In the genomic region with DNA sequence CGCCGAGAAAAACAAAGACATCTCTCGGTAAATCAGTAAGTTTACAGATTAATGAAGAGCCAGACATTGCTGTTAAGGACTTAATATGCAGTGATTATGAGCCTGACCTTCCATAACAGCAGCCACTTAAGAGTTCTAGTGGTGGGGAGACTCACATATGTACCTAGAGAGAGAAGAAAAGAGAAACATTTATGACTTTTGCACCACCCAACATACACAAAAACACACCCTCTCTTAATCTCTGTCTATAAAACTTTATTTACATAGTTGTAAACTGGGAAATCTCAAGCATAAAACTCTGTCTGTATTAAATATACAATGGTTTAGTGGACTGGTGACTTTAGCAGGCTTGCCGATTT, we compare ENCODE assay signal across 21 cellular contexts.
"Had no signal": no experiment of that assay in that cellular context is flagged by ENCODE, and none has a peak within 500 bp of the region (broad histone marks: within the 10 kb centered on the region; RNA-seq: fewer than 3 reads in every experiment).

No MANE protein-coding gene starts in this region.

- H3K4me3 ChIP-seq: body of pancreas, gastrocnemius medialis, heart right ventricle, lung, right atrium auricular region, tibial nerve had no signal

- H3K4me1 ChIP-seq: body of pancreas, gastrocnemius medialis, heart right ventricle, right atrium auricular region, tibial nerve had no signal

- H3K9me3 ChIP-seq: body of pancreas, gastrocnemius medialis, heart right ventricle, right atrium auricular region, tibial nerve had no signal

- H3K36me3 ChIP-seq: gastrocnemius medialis, heart right ventricle, right atrium auricular region, tibial nerve had no signal

- H3K27me3 Mint-ChIP-seq: activated B cell treated with CpG ODN at 0.5 μM for 24 hours; activated CD8-positive, alpha-beta T cell treated with anti-CD3 and anti-CD28 coated beads for 36 hours; activated naive CD8-positive, alpha-beta T cell; central memory CD8-positive, alpha-beta T cell; effector memory CD8-positive, alpha-beta T cell; naive thymus-derived CD8-positive, alpha-beta T cell had no signal

- H3K4me1 Mint-ChIP-seq: activated B cell treated with CpG ODN at 0.5 μM for 24 hours; central memory CD8-positive, alpha-beta T cell; naive thymus-derived CD8-positive, alpha-beta T cell had no signal

- H3K36me3 Mint-ChIP-seq: activated naive CD8-positive, alpha-beta T cell; naive thymus-derived CD8-positive, alpha-beta T cell had no signal

- H3K27me3 ChIP-seq: body of pancreas, gastrocnemius medialis, heart right ventricle, right atrium auricular region, tibial nerve had no signal

- DNase-seq: activated B cell treated with CpG ODN at 0.5 μM for 24 hours; activated CD4-positive, alpha-beta T cell treated with anti-CD3 and anti-CD28 coated beads for 48 hours; activated CD8-positive, alpha-beta T cell treated with anti-CD3 and anti-CD28 coated beads for 36 hours; activated gamma-delta T cell; activated T-cell treated with anti-CD3 and anti-CD28 coated beads, Interleukin-2, amount 50 U/mL, for 48 hours; amniotic stem cell; body of pancreas; effector memory CD8-positive, alpha-beta T cell; gastrocnemius medialis; heart right ventricle; left cardiac atrium; midbrain; naive thymus-derived CD8-positive, alpha-beta T cell; stimulated activated CD4-positive, alpha-beta T cell treated with anti-CD3 and anti-CD28 coated beads, Interleukin-4, amount 100 ng/mL, for 24 hours; stimulated activated naive CD4-positive, alpha-beta T cell had no signal

- H3K27ac ChIP-seq: gastrocnemius medialis, heart right ventricle, right atrium auricular region, tibial nerve had no signal

- H3K27ac Mint-ChIP-seq: activated B cell treated with CpG ODN at 0.5 μM for 24 hours; activated CD8-positive, alpha-beta T cell treated with anti-CD3 and anti-CD28 coated beads for 36 hours; activated naive CD8-positive, alpha-beta T cell; effector memory CD8-positive, alpha-beta T cell; naive thymus-derived CD8-positive, alpha-beta T cell; T-helper 2 cell treated with Interferon-gamma antibody and Interleukin-4, amounts not matched to agents 5 μg/mL and 100 μg/mL, for 36 hours had no signal

- H3K9me3 Mint-ChIP-seq: activated B cell treated with CpG ODN at 0.5 μM for 24 hours; activated CD8-positive, alpha-beta T cell treated with anti-CD3 and anti-CD28 coated beads for 36 hours; T-helper 2 cell treated with Interferon-gamma antibody and Interleukin-4, amounts not matched to agents 5 μg/mL and 100 μg/mL, for 36 hours had no signal

- H3K4me3 Mint-ChIP-seq: activated B cell treated with CpG ODN at 0.5 μM for 24 hours; activated CD8-positive, alpha-beta T cell treated with anti-CD3 and anti-CD28 coated beads for 36 hours; activated naive CD8-positive, alpha-beta T cell; central memory CD8-positive, alpha-beta T cell; effector memory CD8-positive, alpha-beta T cell; naive thymus-derived CD8-positive, alpha-beta T cell; T-helper 2 cell treated with Interferon-gamma antibody and Interleukin-4, amounts not matched to agents 5 μg/mL and 100 μg/mL, for 36 hours had no signal
